ENCODE assay signal across 1 cellular context in genomic region chr14:89750909-89751502, GRCh38.
TF ChIP-seq lines count a peak whose summit lies in the region.

No MANE protein-coding gene starts in this region.

TF ChIP-seq in IMR-90, 13 proteins besides CTCF, POLR2A, EP300 and RAD21:
- TF ChIP-seq RFX5 (IDR thresholded peaks at IDR 0.05; ENCODE audit: low read depth, low read length) (no peak), FOS (IDR thresholded peaks at IDR 0.05; ENCODE audit: low read depth, low read length) (no peak), CEBPB (IDR thresholded peaks at IDR 0.05; ENCODE audit: low read depth, low read length) (no peak), ELK1 (IDR thresholded peaks at IDR 0.05; ENCODE audit: borderline replicate concordance, low read depth, low read length) (no peak), MAZ (IDR thresholded peaks at IDR 0.05; ENCODE audit: borderline replicate concordance, low read depth, low read length) (no peak), SMC3 (IDR thresholded peaks at IDR 0.05; ENCODE audit: low read depth, low read length) (no peak), BHLHE40 (IDR thresholded peaks at IDR 0.05; ENCODE audit: low read depth, low read length) (no peak)
